Comparison of ENCODE assay signal across 7 cellular contexts in genomic region chr3:197627160-197627771, GRCh38.
DNase-seq lines count a peak whose midpoint lies in the region; ATAC-seq, FAIRE-seq and TF ChIP-seq lines count a peak whose summit lies in the region.
"Not testable (repeated sequence)": the region's sequence is repeated elsewhere in the genome, so short reads cannot be mapped to it uniquely, and the experiment has no call there.

No MANE protein-coding gene starts in this region.

- H3K36me3 Mint-ChIP-seq in activated CD4-positive, alpha-beta T cell treated with anti-CD3 and anti-CD28 coated beads, Interleukin-2, amount 10 ng/mL, durations not matched to agents 24 days and 14 days (ENCODE audit: low read depth); immature natural killer cell: not testable (repeated sequence)
- H3K36me3 Mint-ChIP-seq in dendritic cell treated with granulocyte-macrophage colony-stimulating factor and Interleukin-4, amounts not matched to agents 40 ng/mL and 50 ng/mL, for 4 days (ENCODE audit: low read depth), result peaks cover 11% of the 10 kb centered on the region

- H3K36me3 ChIP-seq in pancreas, result not testable (repeated sequence)

- not testable (repeated sequence) for H3K9me3 Mint-ChIP-seq in activated CD4-positive, alpha-beta T cell treated with anti-CD3 and anti-CD28 coated beads, Interleukin-2, amount 10 ng/mL, durations not matched to agents 24 days and 14 days; dendritic cell treated with granulocyte-macrophage colony-stimulating factor and Interleukin-4, amounts not matched to agents 40 ng/mL and 50 ng/mL, for 4 days; immature natural killer cell

- not testable (repeated sequence) for H3K4me1 Mint-ChIP-seq in activated CD4-positive, alpha-beta T cell treated with anti-CD3 and anti-CD28 coated beads, Interleukin-2, amount 10 ng/mL, durations not matched to agents 24 days and 14 days; dendritic cell treated with granulocyte-macrophage colony-stimulating factor and Interleukin-4, amounts not matched to agents 40 ng/mL and 50 ng/mL, for 4 days (ENCODE audit: low read depth)
- peaks cover 5 to 13% of the 10 kb centered on the region in 2 donors for H3K4me1 Mint-ChIP-seq in immature natural killer cell

- H3K27me3 Mint-ChIP-seq in activated CD4-positive, alpha-beta T cell treated with anti-CD3 and anti-CD28 coated beads, Interleukin-2, amount 10 ng/mL, durations not matched to agents 24 days and 14 days; dendritic cell treated with granulocyte-macrophage colony-stimulating factor and Interleukin-4, amounts not matched to agents 40 ng/mL and 50 ng/mL, for 4 days; immature natural killer cell (ENCODE audit: low read depth in 3 of 3): not testable (repeated sequence)

- not testable (repeated sequence) for H3K9me3 ChIP-seq in pancreas

- H3K4me1 ChIP-seq in pancreas, result not testable (repeated sequence)

- FAIRE-seq in pancreas (lab: Jason Lieb, UNC), result not testable (repeated sequence)

- H3K27ac ChIP-seq in pancreas, result peak overlapping the region; percentile 58 to 85 (median 74)

- ATAC-seq in GM18873 (IDR thresholded peaks at IDR 0.05; ENCODE audit: low FRiP score, unreplicated experiment) (peak; percentile 23), HG02588 (IDR thresholded peaks at IDR 0.05; ENCODE audit: unreplicated experiment) (peak; percentile 41), HG03571 (IDR thresholded peaks at IDR 0.05; ENCODE audit: unreplicated experiment) (peak; percentile 42), pancreas (peak; percentile 85 to 95 (median 87))

- H3K4me3 ChIP-seq in pancreas, result peak overlapping the region; percentile 56 to 71 (median 68)

- not testable (repeated sequence) for TF ChIP-seq CTCF in pancreas (IDR thresholded peaks at IDR 0.05)

- 0% methylated on average over 2 to 24 of the region's 67 CpGs for WGBS in pancreas, 2 donors

- DNase-seq in activated CD4-positive, alpha-beta T cell treated with anti-CD3 and anti-CD28 coated beads, Interleukin-2, amount 10 ng/mL, durations not matched to agents 24 days and 14 days, result peak; percentile 78
- DNase-seq in immature natural killer cell, result peak; percentile 16 to 29 (median 25)
- DNase-seq in pancreas, result peak in 4 of 6 donors; percentile 41 to 70 (median 59)

- H3K27ac Mint-ChIP-seq in activated CD4-positive, alpha-beta T cell treated with anti-CD3 and anti-CD28 coated beads, Interleukin-2, amount 10 ng/mL, durations not matched to agents 24 days and 14 days, result peak overlapping the region; percentile 74
- H3K27ac Mint-ChIP-seq in dendritic cell treated with granulocyte-macrophage colony-stimulating factor and Interleukin-4, amounts not matched to agents 40 ng/mL and 50 ng/mL, for 4 days, result peak overlapping the region; percentile 75
- H3K27ac Mint-ChIP-seq in immature natural killer cell, result not testable (repeated sequence)

- H3K27me3 ChIP-seq in pancreas, result not testable (repeated sequence)

- intact Hi-C loops in activated CD4-positive, alpha-beta T cell treated with anti-CD3 and anti-CD28 coated beads, Interleukin-2, amount 10 ng/mL, durations not matched to agents 24 days and 14 days (cut with micrococcal nuclease); dendritic cell treated with granulocyte-macrophage colony-stimulating factor and Interleukin-4, amounts not matched to agents 40 ng/mL and 50 ng/mL, for 4 days (cut with micrococcal nuclease); pancreas (cut with DNase I): not testable (repeated sequence)

- peak overlapping the region; percentile 84 for H3K4me3 Mint-ChIP-seq in activated CD4-positive, alpha-beta T cell treated with anti-CD3 and anti-CD28 coated beads, Interleukin-2, amount 10 ng/mL, durations not matched to agents 24 days and 14 days
- peak overlapping the region; percentile 80 for H3K4me3 Mint-ChIP-seq in dendritic cell treated with granulocyte-macrophage colony-stimulating factor and Interleukin-4, amounts not matched to agents 40 ng/mL and 50 ng/mL, for 4 days
- H3K4me3 Mint-ChIP-seq in immature natural killer cell, result peak overlapping the region; percentile 62 to 87 (median 74)

Comparison
In these comparisons a context has a peak if more than half of its experiments do, and no peak if none do; other contexts are left out.
1. Peak in every context shown above with its lines: DNase-seq, ATAC-seq, H3K4me3 ChIP-seq and H3K27ac ChIP-seq.
2. ATAC-seq: peak in every context shown above with its lines; median percentile 87 in pancreas; 42 in HG03571; 41 in HG02588; 23 in GM18873.
3. DNase-seq: peak in every context shown above with its lines; median percentile 78 in activated CD4-positive, alpha-beta T cell treated with anti-CD3 and anti-CD28 coated beads, Interleukin-2, amount 10 ng/mL, durations not matched to agents 24 days and 14 days; 59 in pancreas; 25 in immature natural killer cell.